ENCODE assay signal across 1 cellular context in the genomic region with DNA sequence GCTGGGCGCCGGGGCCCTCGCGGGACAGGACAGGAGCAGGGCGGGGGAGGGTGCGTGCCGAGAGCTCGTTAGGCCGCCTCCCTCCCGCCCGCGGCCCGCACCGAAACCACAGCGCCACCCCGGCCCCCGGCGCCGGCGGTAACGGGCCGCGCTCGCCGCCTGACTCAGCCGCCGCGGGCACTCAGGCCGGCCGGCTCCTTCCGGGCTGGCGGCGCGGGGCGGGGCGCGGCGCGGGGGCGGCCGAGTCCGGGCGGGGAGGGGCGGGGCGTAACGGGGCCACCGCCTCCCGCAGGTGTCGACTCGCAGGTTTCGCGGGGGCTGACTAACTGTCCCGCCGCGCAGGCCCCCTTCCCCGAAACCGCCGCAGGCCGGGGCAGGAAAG.
TF ChIP-seq lines count a peak whose summit lies in the region.

A gene with protein sequence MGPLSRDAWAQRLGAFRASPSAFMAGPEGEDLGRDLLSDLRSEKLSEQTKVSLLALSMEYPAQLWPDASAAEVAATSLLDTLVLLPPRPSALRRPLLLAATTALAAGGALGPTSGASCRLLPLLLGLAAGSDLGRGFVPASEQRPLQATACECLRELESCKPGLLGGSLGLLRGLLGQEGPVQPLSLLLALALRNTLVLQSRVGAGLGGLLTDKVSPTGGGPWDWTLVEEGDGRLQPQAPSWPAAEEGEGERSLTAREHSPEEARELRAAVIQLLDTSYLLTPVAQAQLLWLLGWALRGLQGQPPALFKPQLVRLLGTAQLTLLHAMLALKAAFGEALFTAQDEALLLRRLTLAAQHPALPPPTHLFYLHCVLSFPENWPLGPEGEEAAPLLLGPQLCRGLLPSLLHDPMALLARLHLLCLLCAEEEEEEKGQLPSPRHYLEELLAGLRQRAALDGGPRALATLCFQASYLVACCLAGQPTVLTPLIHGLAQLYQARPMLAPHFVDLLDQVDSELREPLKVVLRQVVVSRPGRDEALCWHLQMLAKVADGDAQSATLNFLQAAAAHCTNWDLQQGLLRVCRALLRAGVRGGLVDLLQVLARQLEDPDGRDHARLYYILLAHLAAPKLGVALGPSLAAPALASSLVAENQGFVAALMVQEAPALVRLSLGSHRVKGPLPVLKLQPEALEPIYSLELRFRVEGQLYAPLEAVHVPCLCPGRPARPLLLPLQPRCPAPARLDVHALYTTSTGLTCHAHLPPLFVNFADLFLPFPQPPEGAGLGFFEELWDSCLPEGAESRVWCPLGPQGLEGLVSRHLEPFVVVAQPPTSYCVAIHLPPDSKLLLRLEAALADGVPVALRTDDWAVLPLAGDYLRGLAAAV (minus strand): TSS at position 207 of the 382 bp plus-strand sequence. CDS start 385 bp downstream, outside the sequence.

TF ChIP-seq in A549, 52 proteins besides CTCF, POLR2A, EP300 and RAD21:
- TF ChIP-seq NPAS2 (CRISPR knock-in tag; IDR thresholded peaks at IDR 0.05; ENCODE audit: borderline replicate concordance) (no peak), MAFK (IDR thresholded peaks at IDR 0.05; ENCODE audit: partially characterized antibody) (no peak), KDM5A (IDR thresholded peaks at IDR 0.05) (no peak), JUN (IDR thresholded peaks at IDR 0.05) (peak; percentile 26 to 42; a peak in 3 of 5 replicates), POLR2AphosphoS2 (conservative IDR thresholded peaks at IDR 0.05; ENCODE audit: low read length) (no peak), ZNF302 (CRISPR knock-in tag; IDR thresholded peaks at IDR 0.05) (no peak), FOSL2 (IDR thresholded peaks at IDR 0.05) (no peak), FOSL2 (CRISPR knock-in tag; IDR thresholded peaks at IDR 0.05) (peak; percentile 47), CEBPB (IDR thresholded peaks at IDR 0.05) (no peak)
- TF ChIP-seq, protein P1, sequence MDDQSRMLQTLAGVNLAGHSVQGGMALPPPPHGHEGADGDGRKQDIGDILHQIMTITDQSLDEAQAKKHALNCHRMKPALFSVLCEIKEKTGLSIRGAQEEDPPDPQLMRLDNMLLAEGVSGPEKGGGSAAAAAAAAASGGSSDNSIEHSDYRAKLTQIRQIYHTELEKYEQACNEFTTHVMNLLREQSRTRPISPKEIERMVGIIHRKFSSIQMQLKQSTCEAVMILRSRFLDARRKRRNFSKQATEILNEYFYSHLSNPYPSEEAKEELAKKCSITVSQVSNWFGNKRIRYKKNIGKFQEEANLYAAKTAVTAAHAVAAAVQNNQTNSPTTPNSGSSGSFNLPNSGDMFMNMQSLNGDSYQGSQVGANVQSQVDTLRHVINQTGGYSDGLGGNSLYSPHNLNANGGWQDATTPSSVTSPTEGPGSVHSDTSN (IDR thresholded peaks at IDR 0.05): no peak
- TF ChIP-seq, protein P2, sequence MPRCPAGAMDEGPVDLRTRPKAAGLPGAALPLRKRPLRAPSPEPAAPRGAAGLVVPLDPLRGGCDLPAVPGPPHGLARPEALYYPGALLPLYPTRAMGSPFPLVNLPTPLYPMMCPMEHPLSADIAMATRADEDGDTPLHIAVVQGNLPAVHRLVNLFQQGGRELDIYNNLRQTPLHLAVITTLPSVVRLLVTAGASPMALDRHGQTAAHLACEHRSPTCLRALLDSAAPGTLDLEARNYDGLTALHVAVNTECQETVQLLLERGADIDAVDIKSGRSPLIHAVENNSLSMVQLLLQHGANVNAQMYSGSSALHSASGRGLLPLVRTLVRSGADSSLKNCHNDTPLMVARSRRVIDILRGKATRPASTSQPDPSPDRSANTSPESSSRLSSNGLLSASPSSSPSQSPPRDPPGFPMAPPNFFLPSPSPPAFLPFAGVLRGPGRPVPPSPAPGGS (IDR thresholded peaks at IDR 0.05): peak; percentile 63; the same call in 2 of the 3 replicates
